ENCODE assay signal across 8 cellular contexts in genomic region chr6:53725791-53726575, GRCh38.
DNase-seq lines count a peak whose midpoint lies in the region; ATAC-seq and TF ChIP-seq lines count a peak whose summit lies in the region.

No MANE protein-coding gene starts in this region.

- no peaks in the 10 kb centered on the region for H3K9me3 ChIP-seq in lower lobe of right lung

- H3K27me3 ChIP-seq in lower lobe of right lung (ENCODE audit: low read depth): no peaks in the 10 kb centered on the region

- peaks cover 7% of the 10 kb centered on the region for H3K4me1 ChIP-seq in lower lobe of right lung

- H3K27ac ChIP-seq in coronary artery (no peak overlapping the region), lower lobe of right lung (no peak overlapping the region)

- no peak overlapping the region for H3K4me3 ChIP-seq in coronary artery
- H3K4me3 ChIP-seq in lower lobe of right lung: no peak overlapping the region

- ATAC-seq in HG03432 (IDR thresholded peaks at IDR 0.05; ENCODE audit: unreplicated experiment) (peak; percentile 95), lower lobe of right lung (peak; percentile 87 to 94)

- DNase-seq in C1 segment of cervical spinal cord (lab: John Stamatoyannopoulos, UW): peak in 13 of 14 donors; percentile 4 to 77 (median 40)
- peak; percentile 57 for DNase-seq in GM19240 (ENCODE audit: insufficient read length, low spot score)
- peak; percentile 58 for DNase-seq in NCI-H526 treated with DMSO at 0.1 percent for 48 hours (lab: John Stamatoyannopoulos, UW)
- DNase-seq in activated CD4-positive, alpha-beta T cell treated with anti-CD3 and anti-CD28 coated beads, Interleukin-2, amount 50 U/mL, for 1 hour: peak; percentile 72
- peak; percentile 80 for DNase-seq in coronary artery (ENCODE audit: low spot score)
- DNase-seq in lower lobe of right lung: peak; percentile 84
- peak; percentile 61 for DNase-seq in stimulated activated CD8-positive, alpha-beta memory T cell treated with anti-CD3 and anti-CD28 coated beads, Interleukin-15, amount 100 ng/mL, for 1 hour (ENCODE audit: low read depth)

- intact Hi-C loops in lower lobe of right lung (cut with DNase I): loop anchor here (10.0 kb wide), 1 partner anchor 231 kb away; no protein-coding TSS in a partner anchor

- no peaks in the 10 kb centered on the region for H3K36me3 ChIP-seq in lower lobe of right lung

- peak; percentile 89 for TF ChIP-seq CTCF in coronary artery (IDR thresholded peaks at IDR 0.05)
- peak; percentile 96 for TF ChIP-seq CTCF in lower lobe of right lung (IDR thresholded peaks at IDR 0.05)
